Comparison of ENCODE assay signal across 2 cellular contexts in the genomic region with DNA sequence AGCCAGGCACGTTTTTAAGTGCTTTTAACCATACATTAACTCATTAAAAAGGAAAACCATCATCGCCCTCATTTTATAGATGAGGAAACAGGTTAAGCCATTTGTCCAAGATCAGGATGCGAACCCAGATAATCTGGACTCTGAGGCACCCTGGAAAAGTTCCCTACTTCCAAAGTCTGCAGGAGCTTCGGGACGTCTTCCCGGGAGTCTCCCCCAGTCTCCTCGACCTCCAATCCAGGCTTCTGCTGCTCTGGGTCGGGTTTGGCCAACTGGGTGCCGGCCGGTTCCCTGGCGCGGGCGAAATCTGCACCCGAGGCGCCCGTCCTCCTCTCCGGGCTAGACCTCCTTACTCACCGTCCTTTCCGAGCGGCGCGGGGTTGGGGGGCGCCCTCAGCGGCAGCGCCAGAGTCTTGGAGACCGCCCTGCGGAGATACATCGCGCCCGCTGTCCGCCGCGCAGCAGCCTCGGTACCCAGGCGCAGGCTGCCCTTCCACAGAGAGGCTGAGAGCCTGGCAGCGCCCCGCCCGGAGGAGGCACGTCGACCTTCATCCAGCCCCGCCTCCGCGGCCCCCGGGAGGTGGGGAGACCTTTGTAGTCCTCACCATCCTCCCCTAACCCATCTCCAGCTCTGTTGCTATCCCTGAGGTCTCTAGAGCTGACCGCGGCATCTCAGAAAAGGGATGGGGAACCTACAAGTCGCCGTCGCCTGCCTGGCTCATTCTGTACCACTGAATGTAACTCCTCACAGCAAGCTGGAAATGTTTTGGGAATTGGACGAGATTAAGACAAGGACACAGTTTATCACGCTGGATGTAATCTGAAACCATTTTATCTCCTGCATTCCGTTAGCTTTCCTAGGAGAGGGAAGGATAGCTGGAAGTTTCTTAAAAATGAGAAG.
TF ChIP-seq lines count a peak whose summit lies in the region.

Gene MGARP, minus strand, starts transcription at position 503 of the 898 bp plus-strand sequence. Its CDS starts 67 bp downstream, at position 436.

TF ChIP-seq in liver, 16 proteins besides CTCF, POLR2A, EP300 and RAD21:
- TF ChIP-seq GABPA (IDR thresholded peaks at IDR 0.05 in 1 of 2, conservative IDR thresholded peaks at IDR 0.05 in 1 of 2), result no peak
- TF ChIP-seq HNF4G (IDR thresholded peaks at IDR 0.05), result no peak
- no peak for TF ChIP-seq HNF4A (conservative IDR thresholded peaks at IDR 0.05)
- TF ChIP-seq TAF1 (conservative IDR thresholded peaks at IDR 0.05), result no peak
- TF ChIP-seq EGR1 (IDR thresholded peaks at IDR 0.05; ENCODE audit: low read depth in 2 of 2), result no peak
- no peak for TF ChIP-seq JUND (IDR thresholded peaks at IDR 0.05)
- no peak for TF ChIP-seq FOXA1 (IDR thresholded peaks at IDR 0.05)
- TF ChIP-seq, protein P1, sequence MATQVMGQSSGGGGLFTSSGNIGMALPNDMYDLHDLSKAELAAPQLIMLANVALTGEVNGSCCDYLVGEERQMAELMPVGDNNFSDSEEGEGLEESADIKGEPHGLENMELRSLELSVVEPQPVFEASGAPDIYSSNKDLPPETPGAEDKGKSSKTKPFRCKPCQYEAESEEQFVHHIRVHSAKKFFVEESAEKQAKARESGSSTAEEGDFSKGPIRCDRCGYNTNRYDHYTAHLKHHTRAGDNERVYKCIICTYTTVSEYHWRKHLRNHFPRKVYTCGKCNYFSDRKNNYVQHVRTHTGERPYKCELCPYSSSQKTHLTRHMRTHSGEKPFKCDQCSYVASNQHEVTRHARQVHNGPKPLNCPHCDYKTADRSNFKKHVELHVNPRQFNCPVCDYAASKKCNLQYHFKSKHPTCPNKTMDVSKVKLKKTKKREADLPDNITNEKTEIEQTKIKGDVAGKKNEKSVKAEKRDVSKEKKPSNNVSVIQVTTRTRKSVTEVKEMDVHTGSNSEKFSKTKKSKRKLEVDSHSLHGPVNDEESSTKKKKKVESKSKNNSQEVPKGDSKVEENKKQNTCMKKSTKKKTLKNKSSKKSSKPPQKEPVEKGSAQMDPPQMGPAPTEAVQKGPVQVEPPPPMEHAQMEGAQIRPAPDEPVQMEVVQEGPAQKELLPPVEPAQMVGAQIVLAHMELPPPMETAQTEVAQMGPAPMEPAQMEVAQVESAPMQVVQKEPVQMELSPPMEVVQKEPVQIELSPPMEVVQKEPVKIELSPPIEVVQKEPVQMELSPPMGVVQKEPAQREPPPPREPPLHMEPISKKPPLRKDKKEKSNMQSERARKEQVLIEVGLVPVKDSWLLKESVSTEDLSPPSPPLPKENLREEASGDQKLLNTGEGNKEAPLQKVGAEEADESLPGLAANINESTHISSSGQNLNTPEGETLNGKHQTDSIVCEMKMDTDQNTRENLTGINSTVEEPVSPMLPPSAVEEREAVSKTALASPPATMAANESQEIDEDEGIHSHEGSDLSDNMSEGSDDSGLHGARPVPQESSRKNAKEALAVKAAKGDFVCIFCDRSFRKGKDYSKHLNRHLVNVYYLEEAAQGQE (IDR thresholded peaks at IDR 0.05), result no peak
- no peak for TF ChIP-seq ZBTB33 (IDR thresholded peaks at IDR 0.05)
- TF ChIP-seq ATF3 (IDR thresholded peaks at IDR 0.05), result no peak
- no peak for TF ChIP-seq FOXA2 (IDR thresholded peaks at IDR 0.05)
- TF ChIP-seq SP1 (IDR thresholded peaks at IDR 0.05), result no peak
- no peak for TF ChIP-seq YY1 (IDR thresholded peaks at IDR 0.05)

TF ChIP-seq in HepG2, 621 proteins besides CTCF, POLR2A, EP300 and RAD21:
- no peak for TF ChIP-seq ZNF207 (IDR thresholded peaks at IDR 0.05; ENCODE audit: borderline replicate concordance)
- no peak for TF ChIP-seq ZNF205 (CRISPR knock-in tag; IDR thresholded peaks at IDR 0.05)
- no peak for TF ChIP-seq DNMT1 (CRISPR knock-in tag; IDR thresholded peaks at IDR 0.05)
- no peak for TF ChIP-seq NCOR1 (IDR thresholded peaks at IDR 0.05; ENCODE audit: borderline replicate concordance, low read length)
- no peak for TF ChIP-seq NFE2 (CRISPR knock-in tag; IDR thresholded peaks at IDR 0.05)
- TF ChIP-seq GATAD2A (CRISPR knock-in tag; IDR thresholded peaks at IDR 0.05), result no peak
